ENCODE assay signal across 16 cellular contexts in the genomic region with DNA sequence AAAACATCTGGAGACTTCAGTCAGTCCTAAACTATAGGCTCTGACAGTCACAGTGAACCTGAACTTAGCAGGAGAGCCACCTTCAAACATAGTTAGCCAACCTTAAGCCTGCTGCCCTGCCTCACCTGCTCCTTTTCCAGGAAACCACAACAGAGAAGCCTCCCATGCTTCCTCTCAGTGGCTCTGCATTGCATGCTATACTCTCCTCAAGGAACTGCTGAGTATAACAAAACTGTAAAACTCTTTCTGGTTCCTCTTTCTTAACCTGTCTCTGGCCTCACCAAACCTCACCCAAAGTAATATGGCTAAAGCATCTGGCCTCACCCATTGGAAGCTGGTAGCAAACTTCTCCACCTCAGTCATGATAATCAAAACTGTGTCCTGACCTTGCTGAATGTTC.
"Had no signal": no experiment of that assay in that cellular context is flagged by ENCODE, and none has a peak within 500 bp of the region (broad histone marks: within the 10 kb centered on the region; RNA-seq: fewer than 3 reads in every experiment).

No MANE protein-coding gene starts in this region.

- H3K4me3 ChIP-seq: esophagus squamous epithelium, hepatocyte, neural progenitor cell, sigmoid colon, spleen, stomach, testis, upper lobe of left lung had no signal

- ATAC-seq: left lobe of liver had no signal

- H3K27ac ChIP-seq: esophagus squamous epithelium, hepatocyte, neural progenitor cell, sigmoid colon, spleen, stomach, testis, upper lobe of left lung had no signal

- H3K9me3 ChIP-seq: esophagus squamous epithelium, testis, upper lobe of left lung had no signal

- H3K4me2 ChIP-seq: hepatocyte had no signal

- H2AFZ ChIP-seq: hepatocyte, neural progenitor cell had no signal

- H3K79me2 ChIP-seq: hepatocyte had no signal

- H3K9ac ChIP-seq: neural progenitor cell had no signal

- H3K4me1 ChIP-seq: esophagus squamous epithelium, sigmoid colon, spleen, stomach, testis, upper lobe of left lung had no signal

- DNase-seq: activated CD4-positive, CD25-positive, alpha-beta regulatory T cell treated with anti-CD3 and anti-CD28 coated beads, Interleukin-2, amount 50 U/mL, for 72 hours; activated naive CD4-positive, alpha-beta T cell treated with Interleukin-2 at 50 U/mL for 16 hours; anterior cingulate cortex; cortex of kidney; effector CD4-positive, alpha-beta T cell; esophagus squamous epithelium; islet precursor cell; midbrain; sigmoid colon; spleen; stomach; testis; upper lobe of left lung had no signal

- H3K36me3 ChIP-seq: esophagus squamous epithelium, neural progenitor cell, sigmoid colon, spleen, stomach, upper lobe of left lung had no signal

- H3K27me3 ChIP-seq: esophagus squamous epithelium, hepatocyte, neural progenitor cell, sigmoid colon, spleen, stomach, testis, upper lobe of left lung had no signal
